8 cellular contexts compared by ENCODE assay signal in the genomic region with DNA sequence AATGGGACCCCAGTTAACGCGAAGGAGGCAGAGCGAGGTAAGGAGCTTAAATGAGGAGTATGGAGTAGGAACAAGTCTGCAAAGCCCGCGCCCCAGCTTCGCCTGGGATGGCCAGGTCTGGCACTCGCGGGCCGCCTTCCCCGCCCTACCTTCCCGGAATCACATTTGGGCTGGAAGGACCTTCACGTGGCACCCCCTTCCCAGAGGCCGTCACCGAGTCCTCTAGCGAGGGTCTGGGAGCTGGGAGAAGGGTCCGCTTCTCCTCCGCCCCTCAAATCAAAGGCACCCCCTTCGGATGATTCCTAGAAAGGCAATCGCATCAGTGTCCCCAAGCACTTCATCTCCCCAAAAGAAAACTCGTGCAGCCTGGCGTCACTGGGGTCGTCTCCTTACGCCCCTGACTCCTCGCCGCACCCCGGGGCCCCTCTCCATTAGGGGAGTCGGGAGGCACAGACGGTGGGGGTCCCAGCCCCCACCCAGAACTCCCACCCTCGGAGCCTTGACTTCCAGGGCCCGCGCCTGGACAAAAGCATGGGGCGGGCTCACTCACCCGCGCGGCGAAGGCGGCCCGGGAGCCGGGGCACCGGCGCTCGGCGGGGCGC. TPM values are rescaled to one million over a fixed set of nuclear protein-coding genes. Genes with fewer than 3 reads are reported as not detected.
DNase-seq lines count a peak whose midpoint lies in the region; ATAC-seq, FAIRE-seq and TF ChIP-seq lines count a peak whose summit lies in the region.

No MANE protein-coding gene starts in this region.

- H3K4me2 ChIP-seq in keratinocyte (ENCODE audit: control insufficient read depth, extremely low read depth, insufficient read depth, low read depth, low read length), result peak overlapping the region; percentile 79

- no peaks in the 10 kb centered on the region for H3K36me3 ChIP-seq in adipocyte (ENCODE audit: control insufficient read depth, insufficient read depth, low read length, severe bottlenecking)
- H3K36me3 ChIP-seq in keratinocyte (ENCODE audit: control insufficient read depth in 2 of 2, extremely low read depth in 1 of 2, insufficient read depth in 2 of 2, low read length in 2 of 2), result no peaks in the 10 kb centered on the region
- no peaks in the 10 kb centered on the region for H3K36me3 ChIP-seq in subcutaneous abdominal adipose tissue (ENCODE audit: control insufficient read depth in 5 of 5, insufficient read depth in 5 of 5, low read length in 5 of 5)

- dilution Hi-C loops in keratinocyte (cut with MboI; ENCODE audit: extremely low pct_ligation_motif_present, low sequenced_read_pairs), result no loop called here

- no peaks in the 10 kb centered on the region for H3K79me2 ChIP-seq in keratinocyte (ENCODE audit: control insufficient read depth, insufficient read depth, low read length)

- H3K9me1 ChIP-seq in keratinocyte (ENCODE audit: control insufficient read depth, extremely low read depth, insufficient read depth, low read length), result no peaks in the 10 kb centered on the region

- peak overlapping the region; percentile 64 for H2AFZ ChIP-seq in keratinocyte (ENCODE audit: control insufficient read depth, low read length)

- ATAC-seq in GM18519 (IDR thresholded peaks at IDR 0.05; ENCODE audit: low FRiP score, unreplicated experiment), result no peak

- peaks cover 4% of the 10 kb centered on the region for H3K9me3 ChIP-seq in adipocyte (ENCODE audit: control insufficient read depth, low read length)
- H3K9me3 ChIP-seq in keratinocyte (ENCODE audit: control insufficient read depth, low read depth, low read length), result no peaks in the 10 kb centered on the region
- H3K9me3 ChIP-seq in subcutaneous abdominal adipose tissue (ENCODE audit: control insufficient read depth in 5 of 5, low read length in 5 of 5), result no peaks in the 10 kb centered on the region

- H3K4me3 ChIP-seq in adipocyte (ENCODE audit: low read length), result peak overlapping the region; percentile 90
- peak overlapping the region; percentile 34 to 65 (median 50) for H3K4me3 ChIP-seq in keratinocyte (ENCODE audit: control insufficient read depth in 2 of 3, extremely low read depth in 1 of 3, insufficient read depth in 2 of 3, low read depth in 1 of 3, low read length in 3 of 3)
- peak overlapping the region; percentile 58 to 81 (median 68) for H3K4me3 ChIP-seq in subcutaneous abdominal adipose tissue (ENCODE audit: low read depth in 1 of 5, low read length in 5 of 5)

- TF ChIP-seq CTCF in keratinocyte (optimal IDR thresholded peaks at IDR 0.05 in 1 of 3, IDR thresholded peaks at IDR 0.05 in 1 of 3, conservative IDR thresholded peaks at IDR 0.05 in 1 of 3; ENCODE audit: extremely low read depth in 1 of 3, insufficient read depth in 2 of 3, low read length in 3 of 3), result no peak

- no peaks in the 10 kb centered on the region for H4K20me1 ChIP-seq in keratinocyte (ENCODE audit: control insufficient read depth, extremely low read depth, insufficient read depth, low read length)

- H3K27ac ChIP-seq in keratinocyte (ENCODE audit: control insufficient read depth, insufficient read depth, low read length), result no peak overlapping the region
- no peak overlapping the region for H3K27ac ChIP-seq in subcutaneous abdominal adipose tissue (ENCODE audit: low read depth, low read length)

- H3K4me1 ChIP-seq in adipocyte (ENCODE audit: control insufficient read depth, insufficient read depth, low read length) (peaks cover 22% of the 10 kb centered on the region), keratinocyte (ENCODE audit: control insufficient read depth, extremely low read depth, insufficient read depth, low read length) (no peaks in the 10 kb centered on the region), subcutaneous abdominal adipose tissue (ENCODE audit: control insufficient read depth in 5 of 5, insufficient read depth in 5 of 5, low read length in 5 of 5) (peaks cover 0 to 17% (median 15%) of the 10 kb centered on the region in 5 donors)

- no peak for FAIRE-seq in keratinocyte (lab: Jason Lieb, UNC)

- peak overlapping the region; percentile 90 for H3K9ac ChIP-seq in adipocyte (ENCODE audit: low read length)
- no peak overlapping the region for H3K9ac ChIP-seq in keratinocyte (ENCODE audit: control insufficient read depth, extremely low read depth, insufficient read depth, low read length)
- H3K9ac ChIP-seq in subcutaneous abdominal adipose tissue (ENCODE audit: low read length in 5 of 5), result peak overlapping the region in 4 of 5 donors; percentile 20 to 68 (median 37)

- H3K27me3 ChIP-seq in adipocyte (replicated peaks; ENCODE audit: control insufficient read depth, insufficient read depth, low read length), result no peaks in the 10 kb centered on the region
- peaks cover 14% of the 10 kb centered on the region for H3K27me3 ChIP-seq in keratinocyte (ENCODE audit: control insufficient read depth, extremely low read depth, insufficient read depth, low read length)
- H3K27me3 ChIP-seq in subcutaneous abdominal adipose tissue (ENCODE audit: control insufficient read depth in 5 of 5, insufficient read depth in 4 of 5, low read length in 5 of 5), result peaks cover 0 to 3% (median 0%) of the 10 kb centered on the region in 5 donors

- peak; percentile 51 for DNase-seq in NCI-H82 (lab: John Stamatoyannopoulos, UW)
- no peak for DNase-seq in NCI-H82 treated with DMSO at 0.1 percent for 48 hours (lab: John Stamatoyannopoulos, UW; ENCODE audit: unreplicated experiment)
- peak; percentile 50 for DNase-seq in adipocyte (ENCODE audit: low read depth)
- DNase-seq in keratinocyte (ENCODE audit: low read depth, low spot score), result no peak
- DNase-seq in activated CD4-positive, CD25-positive, alpha-beta regulatory T cell treated with anti-CD3 and anti-CD28 coated beads, Interleukin-2, amount 50 U/mL, for 72 hours, result no peak
- no peak for DNase-seq in effector CD8-positive, alpha-beta T cell (lab: John Stamatoyannopoulos, UW)

RNA-seq across cellular contexts. Expression of a gene that starts 0.4 kb away (rescaled TPM):
- 5.8 to 31.9 TPM (median 7.8 TPM) in 3 replicates for polyA plus RNA-seq in keratinocyte
- polyA plus RNA-seq in keratinocyte (2011; ENCODE audit: low read depth), result 7.9 TPM
- 24.7 and 26.9 TPM in 2 replicates for polyA plus RNA-seq in keratinocyte (2011; cell fraction: cytosol; rRNA removed)
- polyA plus RNA-seq in keratinocyte (2011; cell fraction: nucleus; rRNA removed), result 15.0 and 18.8 TPM in 2 replicates
- polyA plus RNA-seq in keratinocyte (2012; ENCODE audit: low replicate concordance), result 4.5 and 9.8 TPM in 2 replicates
- 7.1 to 19.9 TPM (median 12.3 TPM) in 3 replicates for polyA minus RNA-seq in keratinocyte
- polyA minus RNA-seq in keratinocyte (2011; cell fraction: cytosol; rRNA and poly(A)+ RNA removed), result 18.0 TPM
- 4.4 and 15.0 TPM in 2 replicates for polyA minus RNA-seq in keratinocyte (2011; cell fraction: nucleus; rRNA and poly(A)+ RNA removed)

Comparison
In these comparisons a context has a peak if more than half of its experiments do, and no peak if none do; other contexts are left out.
1. DNase-seq: peak in NCI-H82 (single experiment) and adipocyte (single experiment); none in NCI-H82 treated with DMSO at 0.1 percent for 48 hours (single experiment), keratinocyte (single experiment), activated CD4-positive, CD25-positive, alpha-beta regulatory T cell treated with anti-CD3 and anti-CD28 coated beads, Interleukin-2, amount 50 U/mL, for 72 hours (single experiment) and effector CD8-positive, alpha-beta T cell (single experiment).
2. Peak in every context shown above with its lines, with median percentiles within 50 percentile points of each other: H3K4me3 ChIP-seq.